ENCODE assay signal across 21 cellular contexts in genomic region chr2:53475320-53475719, GRCh38.
DNase-seq lines count a peak whose midpoint lies in the region; ATAC-seq, FAIRE-seq and TF ChIP-seq lines count a peak whose summit lies in the region.
"Had no signal": no experiment of that assay in that cellular context is flagged by ENCODE, and none has a peak within 500 bp of the region (broad histone marks: within the 10 kb centered on the region; RNA-seq: fewer than 3 reads in every experiment).

No MANE protein-coding gene starts in this region.

- H3K4me1 Mint-ChIP-seq in neural progenitor cell (peaks cover 10% of the 10 kb centered on the region), immature natural killer cell (no peaks in the 10 kb centered on the region)

- intact Hi-C loops in PC-9 (cut with micrococcal nuclease; ENCODE audit: unreplicated experiment) = loop anchor here (1.0 to 10.0 kb wide), 5 partner anchors 20 to 271 kb away; no protein-coding TSS in a partner anchor
- intact Hi-C loops in transverse colon (cut with DNase I; ENCODE audit: low total_unique reads) = no loop called here

- H3K9me2 ChIP-seq in PC-9 (ENCODE audit: insufficient read depth) = no peaks in the 10 kb centered on the region

- H3K79me2 ChIP-seq in PC-9 (ENCODE audit: low read depth) (no peaks in the 10 kb centered on the region), neural progenitor cell (ENCODE audit: low read depth) (no peaks in the 10 kb centered on the region)

- no peak overlapping the region for H3K4me3 Mint-ChIP-seq in neural progenitor cell
- H3K4me3 Mint-ChIP-seq in immature natural killer cell = no peak overlapping the region

- H3K27ac Mint-ChIP-seq in neural progenitor cell = peak overlapping the region; percentile 19
- no peak overlapping the region for H3K27ac Mint-ChIP-seq in immature natural killer cell

- in situ Hi-C loops in transverse colon (cut with MboI; ENCODE audit: low pct_ligation_motif_present in 1 of 4, low pct_unique_long_range_greater_than_20kb in 1 of 4, low sequenced_read_pairs in 3 of 4) = no loop called here

- H3K36me3 ChIP-seq in PC-9 (ENCODE audit: low read depth) (no peaks in the 10 kb centered on the region), bronchial epithelial cell (ENCODE audit: control insufficient read depth, insufficient read depth, low read length) (no peaks in the 10 kb centered on the region), neural progenitor cell (no peaks in the 10 kb centered on the region), transverse colon (no peaks in the 10 kb centered on the region)
- H3K36me3 ChIP-seq: adrenal gland, heart left ventricle, right lobe of liver had no signal

- H3K9me3 ChIP-seq in PC-9 (ENCODE audit: insufficient read depth, low read depth) (no peaks in the 10 kb centered on the region; the same call in 1 of the 2 replicates), neural progenitor cell (ENCODE audit: low read depth) (no peaks in the 10 kb centered on the region), transverse colon (no peaks in the 10 kb centered on the region)
- H3K9me3 ChIP-seq: adrenal gland, heart left ventricle, right lobe of liver had no signal

- H3K4me1 ChIP-seq in PC-9 (replicated peaks; ENCODE audit: insufficient read depth) (peaks cover 43% of the 10 kb centered on the region), neural progenitor cell (no peaks in the 10 kb centered on the region), transverse colon (no peaks in the 10 kb centered on the region)
- H3K4me1 ChIP-seq: adrenal gland, heart left ventricle, right lobe of liver had no signal

- TF ChIP-seq CTCF in PC-9 (conservative IDR thresholded peaks at IDR 0.05) (no peak), bronchial epithelial cell (IDR thresholded peaks at IDR 0.05; ENCODE audit: insufficient read depth, low read length, severe bottlenecking) (no peak), neural progenitor cell (IDR thresholded peaks at IDR 0.05) (no peak), transverse colon (IDR thresholded peaks at IDR 0.05) (no peak)

- ATAC-seq in GM21367 (IDR thresholded peaks at IDR 0.05; ENCODE audit: unreplicated experiment) (no peak), HG03520 (IDR thresholded peaks at IDR 0.05; ENCODE audit: unreplicated experiment) (no peak)
- ATAC-seq: GM12878, heart left ventricle, right lobe of liver had no signal

- H4K20me1 ChIP-seq in PC-9 (ENCODE audit: insufficient read depth) (no peaks in the 10 kb centered on the region), neural progenitor cell (ENCODE audit: low read depth) (no peaks in the 10 kb centered on the region)

- POLR2A ChIA-PET in PC-9 (lab: Charles Lee; ENCODE audit: unreplicated experiment) = no interaction called here

- no TSS peak for BruUV-seq in PC-9 (replicated peaks; lab: Mats Ljungman, UMichigan)

- peak overlapping the region; percentile 66 for H3K4me2 ChIP-seq in PC-9
- H3K4me2 ChIP-seq in neural progenitor cell = no peak overlapping the region

- DNase-seq in GM04503 (ENCODE audit: low read depth) = peak; percentile 27
- peak; percentile 44 to 99 for DNase-seq in PC-9
- DNase-seq in bronchial epithelial cell (ENCODE audit: low read depth) = peak; percentile 88
- DNase-seq in neural progenitor cell (ENCODE audit: low spot score) = no peak
- DNase-seq in immature natural killer cell = no peak
- no peak for DNase-seq in transverse colon
- DNase-seq: adrenal gland; heart left ventricle; Karpas-422; NCI-H146; occipital lobe; right lobe of liver; stimulated activated CD4-positive, alpha-beta T cell treated with anti-CD3 and anti-CD28 coated beads, Interleukin-2, amount 100 ng/mL, for 48 hours; stimulated activated CD8-positive, alpha-beta memory T cell treated with anti-CD3 and anti-CD28 coated beads, Interleukin-4, amount 100 ng/mL, for 48 hours had no signal

- H3K9me3 Mint-ChIP-seq in neural progenitor cell (peaks cover 2% of the 10 kb centered on the region), immature natural killer cell (peaks cover 0 to 12% (median 0%) of the 10 kb centered on the region in 6 donors)

- CTCF ChIA-PET in PC-9 (lab: Charles Lee) = no interaction called here

- WGBS in transverse colon (ENCODE audit: low coverage in 1 of 2), 2 donors = 91 to 92% methylated on average over 2 of the region's 2 CpGs

- H3K9ac ChIP-seq in neural progenitor cell = no peak overlapping the region

- H3K27me3 ChIP-seq in PC-9 (ENCODE audit: insufficient read depth, low read depth) (no peaks in the 10 kb centered on the region), bronchial epithelial cell (ENCODE audit: control insufficient read depth, insufficient read depth, low read length) (no peaks in the 10 kb centered on the region), neural progenitor cell (no peaks in the 10 kb centered on the region), transverse colon (no peaks in the 10 kb centered on the region)
- H3K27me3 ChIP-seq: adrenal gland, heart left ventricle, right lobe of liver had no signal

- H3K27me3 Mint-ChIP-seq in neural progenitor cell (ENCODE audit: insufficient read depth, low read depth) = no peaks in the 10 kb centered on the region
- peaks cover 0 to 5% (median 3%) of the 10 kb centered on the region in 3 donors for H3K27me3 Mint-ChIP-seq in immature natural killer cell (ENCODE audit: low read depth in 3 of 3)

- TF ChIP-seq EP300 in transverse colon (IDR thresholded peaks at IDR 0.05; ENCODE audit: low read depth) = no peak

- no peak for TF ChIP-seq POLR2A in transverse colon (IDR thresholded peaks at IDR 0.05)

- H3K27ac ChIP-seq in PC-9 (peak overlapping the region; percentile 90), neural progenitor cell (no peak overlapping the region), transverse colon (no peak overlapping the region)
- H3K27ac ChIP-seq: adrenal gland, C4-2B, heart left ventricle, right lobe of liver, SK-N-MC had no signal

- FAIRE-seq in bronchial epithelial cell (lab: Jason Lieb, UNC) = no peak
- FAIRE-seq: colon, GM12878, TTC549 had no signal

- H2AFZ ChIP-seq in PC-9 = no peak overlapping the region
- H2AFZ ChIP-seq in neural progenitor cell (replicated peaks) = no peak overlapping the region

- H3K4me3 ChIP-seq in PC-9 (no peak overlapping the region), bronchial epithelial cell (ENCODE audit: low read depth, low read length) (no peak overlapping the region), neural progenitor cell (no peak overlapping the region), transverse colon (no peak overlapping the region)
- H3K4me3 ChIP-seq: adrenal gland, GM12878, heart left ventricle, right lobe of liver, SK-N-MC had no signal

- H3K36me3 Mint-ChIP-seq in neural progenitor cell (no peaks in the 10 kb centered on the region), immature natural killer cell (no peaks in the 10 kb centered on the region)

- H3F3A ChIP-seq in PC-9 (ENCODE audit: insufficient read depth, low read depth) (peaks cover 36% of the 10 kb centered on the region), neural progenitor cell (ENCODE audit: low read depth) (no peaks in the 10 kb centered on the region)

Comparison
In these comparisons a context has a peak if more than half of its experiments do, and no peak if none do; other contexts are left out.
1. DNase-seq: peak in GM04503 (single experiment), PC-9 (2 of 2) and bronchial epithelial cell (single experiment); none in neural progenitor cell (single experiment), immature natural killer cell (0 of 3) and transverse colon (single experiment).